Comparison of ENCODE assay signal across 16 cellular contexts in the genomic region with DNA sequence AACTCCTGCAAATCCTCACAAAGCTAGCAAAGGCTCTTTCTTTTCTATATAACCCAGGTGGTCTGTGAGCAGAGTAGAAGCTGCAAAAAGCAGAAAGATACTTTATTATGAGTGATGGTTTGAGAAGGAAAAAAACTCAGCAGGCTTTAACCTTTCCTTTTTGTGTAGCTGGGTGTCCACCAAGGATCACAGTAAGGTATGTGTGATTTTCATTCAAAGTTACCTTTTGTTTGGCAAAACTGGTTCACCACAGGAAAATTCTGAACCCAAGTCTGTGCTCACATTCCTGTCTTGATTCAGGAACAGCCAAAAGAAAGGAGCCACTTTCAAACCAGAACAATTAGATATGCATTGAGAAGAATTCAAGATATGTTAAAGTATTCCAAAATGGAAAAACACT. TPM values are rescaled to one million over a fixed set of nuclear protein-coding genes. Genes with fewer than 3 reads are reported as not detected.
DNase-seq lines count a peak whose midpoint lies in the region; TF ChIP-seq lines count a peak whose summit lies in the region.
"Had no signal": no experiment of that assay in that cellular context is flagged by ENCODE, and none has a peak within 500 bp of the region (broad histone marks: within the 10 kb centered on the region; RNA-seq: fewer than 3 reads in every experiment).

No MANE protein-coding gene starts in this region.

- H3K36me3 ChIP-seq in HUES48 (ENCODE audit: control insufficient read depth, insufficient read depth, low read length) (peaks cover 8% of the 10 kb centered on the region; the same call in 1 of the 2 replicates), iPS-20b (ENCODE audit: insufficient read depth, low read depth, low read length) (peaks cover 23% of the 10 kb centered on the region), neuronal stem cell (replicated peaks in 1 of 2; ENCODE audit: control insufficient read depth in 2 of 2, insufficient read depth in 2 of 2, low read length in 2 of 2) (no peaks in the 10 kb centered on the region)
- H3K36me3 ChIP-seq: BLaER1 treated with 17β-estradiol and CSF1 and Interleukin-3, amounts not matched to agents 10 nM and 100 nM had no signal

- H3K9me3 ChIP-seq in HUES48 (ENCODE audit: control insufficient read depth, insufficient read depth, low read length) (peaks cover 19% of the 10 kb centered on the region), iPS-20b (ENCODE audit: insufficient read depth, low read depth, low read length) (peaks cover 24% of the 10 kb centered on the region), neuronal stem cell (replicated peaks in 1 of 2; ENCODE audit: control insufficient read depth in 2 of 2, insufficient read depth in 1 of 2, low read depth in 1 of 2, low read length in 2 of 2) (no peaks in the 10 kb centered on the region)
- H3K9me3 ChIP-seq: A549 had no signal

- H3K23ac ChIP-seq in neuronal stem cell (ENCODE audit: low read depth, low read length, poor library complexity) = no peak overlapping the region

- no peak overlapping the region for H2BK12ac ChIP-seq in neuronal stem cell (ENCODE audit: low read length)

- no peak overlapping the region for H2BK15ac ChIP-seq in neuronal stem cell (ENCODE audit: low read length)

- no peak for TF ChIP-seq CTCF in dorsolateral prefrontal cortex (IDR thresholded peaks at IDR 0.05 in 54 of 56, conservative IDR thresholded peaks at IDR 0.05 in 2 of 56; ENCODE audit: low read depth in 1 of 56, partially characterized antibody in 56 of 56)

- H3K79me1 ChIP-seq in neuronal stem cell (ENCODE audit: low read depth, low read length) = no peaks in the 10 kb centered on the region

- H3K4me1 ChIP-seq in HUES48 (ENCODE audit: control insufficient read depth, insufficient read depth, low read length) = peaks cover 37% of the 10 kb centered on the region
- peaks cover 32% of the 10 kb centered on the region; the same call in 1 of the 2 replicates for H3K4me1 ChIP-seq in iPS-20b (ENCODE audit: insufficient read depth, low read length)
- H3K4me1 ChIP-seq in neuronal stem cell (ENCODE audit: control insufficient read depth in 2 of 2, insufficient read depth in 1 of 2, low read depth in 1 of 2, low read length in 2 of 2) = peaks cover 4 to 9% of the 10 kb centered on the region in 2 donors
- H3K4me1 ChIP-seq: A549; BLaER1 treated with 17β-estradiol and CSF1 and Interleukin-3, amounts not matched to agents 10 nM and 100 nM had no signal

- peak overlapping the region; percentile 37 for H3K4me3 ChIP-seq in HUES48 (ENCODE audit: low read depth, low read length)
- no peak overlapping the region for H3K4me3 ChIP-seq in dorsolateral prefrontal cortex
- peak overlapping the region; percentile 44; the same call in 1 of the 2 replicates for H3K4me3 ChIP-seq in iPS-20b (ENCODE audit: low read length)
- no peak overlapping the region for H3K4me3 ChIP-seq in neuronal stem cell (ENCODE audit: low read length in 2 of 2)
- H3K4me3 ChIP-seq: A549; BLaER1 treated with 17β-estradiol and CSF1 and Interleukin-3, amounts not matched to agents 10 nM and 100 nM; K562 had no signal

- no peak overlapping the region for H3K4ac ChIP-seq in neuronal stem cell (ENCODE audit: low read length)

- H2BK5ac ChIP-seq in neuronal stem cell (ENCODE audit: low read length) = no peak overlapping the region

- intact Hi-C loops in dorsolateral prefrontal cortex (cut with DNase I) = no loop called here

- H2AFZ ChIP-seq in neuronal stem cell (ENCODE audit: low read length) = no peak overlapping the region

- no peak overlapping the region for H3K4me2 ChIP-seq in neuronal stem cell (ENCODE audit: insufficient read depth, low read length, poor library complexity, severe bottlenecking)
- H3K4me2 ChIP-seq: A549; BLaER1 treated with 17β-estradiol and CSF1 and Interleukin-3, amounts not matched to agents 10 nM and 100 nM had no signal

- no peak overlapping the region for H2AK5ac ChIP-seq in neuronal stem cell (ENCODE audit: low read depth, low read length)

- no peak overlapping the region for H4K91ac ChIP-seq in neuronal stem cell (ENCODE audit: low read depth, low read length, poor library complexity)

- no peak overlapping the region for H4K8ac ChIP-seq in neuronal stem cell (ENCODE audit: low read depth, low read length)

- 0 out of 2 replicates have a peak overlapping the region, but pooled peaks have one; percentile 11 for H3K9ac ChIP-seq in HUES48 (ENCODE audit: low read depth, low read length)
- H3K9ac ChIP-seq in iPS-20b (ENCODE audit: low read depth, low read length) = peak overlapping the region; percentile 66; the same call in 1 of the 2 replicates
- H3K9ac ChIP-seq in neuronal stem cell (ENCODE audit: low read depth, low read length, poor library complexity) = no peak overlapping the region
- H3K9ac ChIP-seq: BLaER1 treated with 17β-estradiol and CSF1 and Interleukin-3, amounts not matched to agents 10 nM and 100 nM had no signal

- H2BK120ac ChIP-seq in neuronal stem cell (ENCODE audit: low read depth, low read length) = no peak overlapping the region

- H3K18ac ChIP-seq in neuronal stem cell (ENCODE audit: low read length) = no peak overlapping the region

- H3K27me3 ChIP-seq in HUES48 (ENCODE audit: control insufficient read depth, insufficient read depth, low read length) (no peaks in the 10 kb centered on the region), dorsolateral prefrontal cortex (no peaks in the 10 kb centered on the region), iPS-20b (ENCODE audit: insufficient read depth, low read length) (no peaks in the 10 kb centered on the region), neuronal stem cell (ENCODE audit: control insufficient read depth in 3 of 3, insufficient read depth in 3 of 3, low read depth in 1 of 3, low read length in 3 of 3) (no peaks in the 10 kb centered on the region)
- H3K27me3 ChIP-seq: BLaER1 treated with 17β-estradiol and CSF1 and Interleukin-3, amounts not matched to agents 10 nM and 100 nM had no signal

- H3K27ac ChIP-seq in HUES48 (ENCODE audit: low read depth, low read length) = peak overlapping the region; percentile 88
- peak overlapping the region in 37 of 59 donors; percentile 4 to 80 (median 53) for H3K27ac ChIP-seq in dorsolateral prefrontal cortex
- H3K27ac ChIP-seq in iPS-20b (ENCODE audit: low read length) = peak overlapping the region; percentile 80
- H3K27ac ChIP-seq in neuronal stem cell (replicated peaks; ENCODE audit: low read length) = peak overlapping the region; percentile 17
- H3K27ac ChIP-seq: A549; BLaER1 treated with 17β-estradiol and CSF1 and Interleukin-3, amounts not matched to agents 10 nM and 100 nM; HL-60 had no signal

- no peak for DNase-seq in dorsolateral prefrontal cortex
- peak; percentile 47 for DNase-seq in neuronal stem cell (ENCODE audit: low spot score)
- DNase-seq in NCI-H69 (lab: John Stamatoyannopoulos, UW) = no peak
- no peak for DNase-seq in NCI-H146 (lab: John Stamatoyannopoulos, UW)
- DNase-seq in hepatic stellate cell (ENCODE audit: low spot score) = no peak
- DNase-seq: NCI-H1930; NK-92 treated with Interleukin-12 subunit alpha and Interleukin-12 subunit beta, amount 100 ng/mL, for 24 hours; OCI-M1; RPMI8226; SIG-M5 had no signal

- H3K14ac ChIP-seq in neuronal stem cell (ENCODE audit: low read length) = no peak overlapping the region

RNA-seq across cellular contexts. Expression of a gene that starts 35.7 kb away (rescaled TPM):
- 10 to 100 TPM; 10.7 to 50.8 (median 20.9) TPM for total RNA-seq in dorsolateral prefrontal cortex
- polyA plus RNA-seq in neuronal stem cell (2013, experiment 1 of 2) = 3.7 TPM
- polyA plus RNA-seq in neuronal stem cell (2013, experiment 2 of 2) = 3.9 TPM

Comparison
In these comparisons a context has a peak if more than half of its experiments do, and no peak if none do; other contexts are left out.
1. H3K27ac ChIP-seq: peak in every context shown above with its lines; median percentile 88 in HUES48; 80 in iPS-20b; 53 in dorsolateral prefrontal cortex; 17 in neuronal stem cell.
2. H3K4me3 ChIP-seq: peak in HUES48 (single experiment) and iPS-20b (single experiment); none in dorsolateral prefrontal cortex (0 of 59) and neuronal stem cell (0 of 2).